Comparison of ENCODE assay signal across 1 cellular context in genomic region chr6:36865835-36866234, GRCh38.
TF ChIP-seq lines count a peak whose summit lies in the region.

No MANE protein-coding gene starts in this region.

TF ChIP-seq in GM12891, 5 proteins besides CTCF, POLR2A, EP300 and RAD21:
- TF ChIP-seq TAF1 (IDR thresholded peaks at IDR 0.05; ENCODE audit: low read depth, low read length): no peak
- TF ChIP-seq POU2F2 (IDR thresholded peaks at IDR 0.05; ENCODE audit: low read depth, low read length): no peak
- TF ChIP-seq POLR2AphosphoS5 (IDR thresholded peaks at IDR 0.05; ENCODE audit: low read depth, low read length): no peak
- TF ChIP-seq PAX5 (IDR thresholded peaks at IDR 0.05; ENCODE audit: insufficient read depth, low read length, severe bottlenecking): no peak
- TF ChIP-seq SPI1 (IDR thresholded peaks at IDR 0.05; ENCODE audit: low read depth, low read length): no peak
